Comparison of ENCODE assay signal across 12 cellular contexts in the genomic region with DNA sequence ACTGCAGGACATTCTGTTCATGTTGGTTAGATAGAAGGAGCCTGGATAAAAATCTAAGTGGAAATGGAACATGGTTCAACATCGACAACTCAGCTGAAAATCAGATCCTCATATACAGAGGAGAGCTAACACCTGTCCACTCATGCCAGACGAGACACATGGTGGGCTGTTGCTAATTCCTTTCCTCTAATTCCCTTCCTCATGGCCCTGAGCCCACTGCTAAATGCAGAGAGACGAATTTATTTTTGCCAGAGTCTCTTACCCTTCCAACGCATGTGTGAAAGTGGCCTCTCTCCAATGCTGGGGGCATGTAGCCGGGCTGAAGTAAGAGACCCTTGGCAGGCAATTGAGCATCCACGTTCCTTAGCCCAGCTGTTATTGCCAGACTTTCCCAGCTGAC. TPM values are rescaled to one million over a fixed set of nuclear protein-coding genes. Genes with fewer than 3 reads are reported as not detected.
DNase-seq lines count a peak whose midpoint lies in the region; TF ChIP-seq lines count a peak whose summit lies in the region.
"Had no signal": no experiment of that assay in that cellular context is flagged by ENCODE, and none has a peak within 500 bp of the region (broad histone marks: within the 10 kb centered on the region; RNA-seq: fewer than 3 reads in every experiment).

No MANE protein-coding gene starts in this region.

- intact Hi-C loops in mammary epithelial cell (cut with micrococcal nuclease) = no loop called here
- intact Hi-C loops in tibial artery (cut with DNase I; ENCODE audit: low total_unique reads) = no loop called here

- TF ChIP-seq CTCF in mammary epithelial cell (conservative IDR thresholded peaks at IDR 0.05 in 1 of 2, IDR thresholded peaks at IDR 0.05 in 1 of 2; ENCODE audit: extremely low read depth in 1 of 2, insufficient read depth in 1 of 2, low read depth in 1 of 2, low read length in 2 of 2) (no peak), tibial artery (IDR thresholded peaks at IDR 0.05) (no peak)

- no TSS peak for BruUV-seq in mammary epithelial cell (replicated peaks; lab: Mats Ljungman, UMichigan)

- no peak overlapping the region for H3K4me3 ChIP-seq in mammary epithelial cell (replicated peaks in 1 of 3; ENCODE audit: insufficient read depth in 1 of 3, low read depth in 2 of 3, low read length in 3 of 3)
- no peak overlapping the region for H3K4me3 ChIP-seq in muscle layer of duodenum (ENCODE audit: low read depth in 1 of 2, low read length in 2 of 2)
- no peak overlapping the region for H3K4me3 ChIP-seq in tibial artery
- H3K4me3 ChIP-seq: HAP-1 had no signal

- peaks cover 36% of the 10 kb centered on the region for H3K4me1 ChIP-seq in mammary epithelial cell (ENCODE audit: insufficient read depth, low read length)
- peaks cover 20 to 54% of the 10 kb centered on the region in 2 donors for H3K4me1 ChIP-seq in muscle layer of duodenum (ENCODE audit: control insufficient read depth in 1 of 2, insufficient read depth in 2 of 2, low read length in 2 of 2)
- peaks cover 0 to 98% (median 46%) of the 10 kb centered on the region in 4 donors for H3K4me1 ChIP-seq in tibial artery

- peak overlapping the region; percentile 85 for H3K4me2 ChIP-seq in mammary epithelial cell (ENCODE audit: insufficient read depth, low read depth, low read length)

- H4K20me1 ChIP-seq in mammary epithelial cell (ENCODE audit: insufficient read depth, low read length) = no peaks in the 10 kb centered on the region

- in situ Hi-C loops in mammary epithelial cell (cut with MboI; ENCODE audit: low sequenced_read_pairs in 2 of 2) = no loop called here

- dilution Hi-C loops in mammary epithelial cell (cut with HindIII; ENCODE audit: low sequenced_read_pairs) = loop anchor here (5.0 kb wide), 2 partner anchors 35 to 105 kb away; no protein-coding TSS in a partner anchor

- CTCF ChIA-PET in mammary epithelial cell (lab: Charles Lee; ENCODE audit: low non-redundant PET) = no interaction called here

- WGBS in mammary epithelial cell (ENCODE audit: low coverage, missing lambda C conversion rate) = 50% methylated on average over 6 of the region's 6 CpGs

- no peaks in the 10 kb centered on the region for H3K9me3 ChIP-seq in mammary epithelial cell (replicated peaks; ENCODE audit: insufficient read depth, low read length)
- no peaks in the 10 kb centered on the region for H3K9me3 ChIP-seq in muscle layer of duodenum (ENCODE audit: control insufficient read depth in 1 of 2, low read length in 2 of 2)
- H3K9me3 ChIP-seq in tibial artery = no peaks in the 10 kb centered on the region
- H3K9me3 ChIP-seq: HAP-1 had no signal

- H3K79me2 ChIP-seq in mammary epithelial cell (ENCODE audit: insufficient read depth, low read length) = peaks cover 92% of the 10 kb centered on the region

- H3K27me3 ChIP-seq in mammary epithelial cell (ENCODE audit: insufficient read depth, low read length) (no peaks in the 10 kb centered on the region), muscle layer of duodenum (ENCODE audit: low read depth, low read length) (no peaks in the 10 kb centered on the region), tibial artery (no peaks in the 10 kb centered on the region)

- peaks cover 24% of the 10 kb centered on the region for H3K36me3 ChIP-seq in mammary epithelial cell (ENCODE audit: insufficient read depth, low read length)
- H3K36me3 ChIP-seq in muscle layer of duodenum (ENCODE audit: control insufficient read depth in 1 of 2, insufficient read depth in 2 of 2, low read length in 2 of 2) = peaks cover 7 to 16% of the 10 kb centered on the region in 2 donors
- peaks cover 18 to 26% (median 22%) of the 10 kb centered on the region in 3 donors for H3K36me3 ChIP-seq in tibial artery

- H3K9ac ChIP-seq in mammary epithelial cell (ENCODE audit: insufficient read depth, low read length) = peak overlapping the region; percentile 89

- H3K27ac ChIP-seq in mammary epithelial cell (ENCODE audit: insufficient read depth, low read depth, low read length) (peak overlapping the region; percentile 96), muscle layer of duodenum (ENCODE audit: low read length) (peak overlapping the region; percentile 51), tibial artery (peak overlapping the region; percentile 79 to 94)
- H3K27ac ChIP-seq: 22Rv1 had no signal

- H2AFZ ChIP-seq in mammary epithelial cell (ENCODE audit: low read depth, low read length) = no peak overlapping the region

- peak; percentile 35 for DNase-seq in NCI-H1092 treated with DMSO at 0.1 percent for 48 hours (lab: John Stamatoyannopoulos, UW)
- DNase-seq in NCI-H1092 (lab: John Stamatoyannopoulos, UW) = no peak
- DNase-seq in mammary epithelial cell = no peak
- DNase-seq in tibial artery = no peak
- no peak for DNase-seq in stimulated activated CD4-positive, alpha-beta T cell treated with anti-CD3 and anti-CD28 coated beads, Interleukin-2, amount 100 ng/mL, for 48 hours
- no peak for DNase-seq in HK-2 (ENCODE audit: unreplicated experiment)
- no peak for DNase-seq in CD1c-positive myeloid dendritic cell (ENCODE audit: extremely low spot score)
- DNase-seq: activated CD4-positive, alpha-beta T cell treated with anti-CD3 and anti-CD28 coated beads, Interleukin-2, amount 50 U/mL, for 4 hours; NCI-H1417 treated with DMSO at 0.1 percent for 48 hours had no signal

RNA-seq across cellular contexts. Expression of gene CORO1C, which starts 28.8 kb away (rescaled TPM):
- 100 to 1,000 TPM; 173 to 245 TPM for total RNA-seq in mammary epithelial cell
- 188 TPM for polyA plus RNA-seq in mammary epithelial cell
- polyA minus RNA-seq in mammary epithelial cell = 790 TPM
